Comparison of ENCODE assay signal across 1 cellular context in genomic region chrX:41382699-41383645, GRCh38.
TF ChIP-seq lines count a peak whose summit lies in the region.

No MANE protein-coding gene starts in this region.

TF ChIP-seq in HCT116, 20 proteins besides CTCF, POLR2A, EP300 and RAD21 (continued from another document):
- no peak for TF ChIP-seq FOSL1 (IDR thresholded peaks at IDR 0.05; ENCODE audit: low read depth)
- TF ChIP-seq EZH2phosphoT487 (IDR thresholded peaks at IDR 0.05; ENCODE audit: borderline replicate concordance): no peak
- TF ChIP-seq SP1 (IDR thresholded peaks at IDR 0.05; ENCODE audit: low read depth): no peak
- TF ChIP-seq ZNF274 (IDR thresholded peaks at IDR 0.05; ENCODE audit: low read depth, low read length): no peak
- no peak for TF ChIP-seq SIN3A (IDR thresholded peaks at IDR 0.05; ENCODE audit: low read depth)
- no peak for TF ChIP-seq CBX3 (IDR thresholded peaks at IDR 0.05; ENCODE audit: low read depth)
- TF ChIP-seq ELF1 (IDR thresholded peaks at IDR 0.05; ENCODE audit: borderline replicate concordance, low read depth): no peak
- TF ChIP-seq MAX (IDR thresholded peaks at IDR 0.05): no peak
- no peak for TF ChIP-seq TCF7L2 (IDR thresholded peaks at IDR 0.05; ENCODE audit: borderline replicate concordance, extremely low read depth, insufficient read depth, insufficient read length)
